In the genomic region with DNA sequence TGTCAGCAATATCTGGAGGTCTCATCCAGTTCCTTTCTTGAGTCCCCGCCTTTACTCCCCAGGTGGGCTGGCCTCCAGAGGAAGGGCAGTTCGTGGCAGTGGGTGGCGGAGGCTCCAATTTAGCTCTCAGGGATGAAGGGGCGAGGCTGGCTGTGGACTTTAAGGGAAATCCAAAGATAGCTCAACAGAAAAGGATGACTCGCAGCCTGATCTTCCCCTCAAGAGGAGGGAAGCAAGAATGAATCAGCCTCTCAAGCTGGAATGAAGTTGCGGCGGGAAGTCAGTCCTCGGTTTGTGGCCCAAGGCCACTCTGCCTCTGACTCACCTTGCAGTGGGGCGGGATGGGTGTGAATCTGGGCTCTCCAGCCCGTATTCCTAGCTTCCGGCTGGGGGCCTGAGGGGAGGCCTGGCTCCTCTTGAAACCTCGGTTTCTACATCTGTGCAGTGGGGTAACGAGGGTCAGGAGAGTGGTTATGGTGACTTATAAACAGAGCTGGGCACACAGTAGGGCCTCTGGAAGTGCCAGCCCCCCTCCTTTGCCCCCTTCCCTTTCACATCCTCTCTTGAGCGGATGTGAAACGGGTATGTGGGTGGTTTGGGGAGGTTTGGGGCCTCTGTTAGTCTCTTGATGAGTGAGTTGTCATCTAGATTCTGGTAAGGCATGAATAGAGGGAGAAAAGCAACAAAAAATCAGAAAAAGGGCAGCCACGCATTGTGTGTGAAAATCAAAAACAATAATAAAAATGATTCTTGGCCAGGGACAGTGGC, we compare ENCODE assay signal across 8 cellular contexts. TPM values are rescaled to one million over a fixed set of nuclear protein-coding genes. Genes with fewer than 3 reads are reported as not detected.
DNase-seq lines count a peak whose midpoint lies in the region; ATAC-seq and TF ChIP-seq lines count a peak whose summit lies in the region.

No MANE protein-coding gene starts in this region.

- H3K27ac ChIP-seq in CD4-positive, CD25-positive, alpha-beta regulatory T cell (ENCODE audit: insufficient read depth, low read length, poor library complexity, severe bottlenecking) = peak overlapping the region; percentile 75
- peak overlapping the region in 3 of 4 donors; percentile 55 to 78 (median 61) for H3K27ac ChIP-seq in tibial nerve

- peaks cover 37% of the 10 kb centered on the region for H3K36me3 ChIP-seq in CD4-positive, CD25-positive, alpha-beta regulatory T cell (ENCODE audit: control insufficient read depth, insufficient read depth, low read length)
- no peaks in the 10 kb centered on the region for H3K36me3 ChIP-seq in tibial nerve

- peak; percentile 87 to 89 for ATAC-seq in CD4-positive, CD25-positive, alpha-beta regulatory T cell (ENCODE audit: low read depth in 2 of 2)
- ATAC-seq in GM21390 (IDR thresholded peaks at IDR 0.05; ENCODE audit: unreplicated experiment) = peak; percentile 70
- peak; percentile 86 to 91 for ATAC-seq in natural killer cell treated with Interleukin-12 subunit alpha and Interleukin-12 subunit beta and Interleukin-15 and Interleukin-18, amount 100 ng/mL, for 72 hours

- no peaks in the 10 kb centered on the region for H3K27me3 Mint-ChIP-seq in CD4-positive, CD25-positive, alpha-beta regulatory T cell
- no peaks in the 10 kb centered on the region for H3K27me3 Mint-ChIP-seq in chondrocyte (ENCODE audit: low read depth)
- H3K27me3 Mint-ChIP-seq in natural killer cell treated with Interleukin-12 subunit alpha and Interleukin-12 subunit beta and Interleukin-15 and Interleukin-18, amount 100 ng/mL, for 72 hours = no peaks in the 10 kb centered on the region

- H3K4me1 Mint-ChIP-seq in CD4-positive, CD25-positive, alpha-beta regulatory T cell = peaks cover 8 to 54% (median 31%) of the 10 kb centered on the region in 4 donors
- H3K4me1 Mint-ChIP-seq in chondrocyte (ENCODE audit: low read depth) = peaks cover 53% of the 10 kb centered on the region
- H3K4me1 Mint-ChIP-seq in natural killer cell treated with Interleukin-12 subunit alpha and Interleukin-12 subunit beta and Interleukin-15 and Interleukin-18, amount 100 ng/mL, for 72 hours (ENCODE audit: low read depth in 2 of 2) = peaks cover 55 to 71% of the 10 kb centered on the region in 2 donors

- no peaks in the 10 kb centered on the region for H3K9me3 ChIP-seq in CD4-positive, CD25-positive, alpha-beta regulatory T cell (ENCODE audit: control insufficient read depth in 2 of 2, low read length in 2 of 2)
- H3K9me3 ChIP-seq in tibial nerve = no peaks in the 10 kb centered on the region

- WGBS in tibial nerve, 2 donors = 32 to 35% methylated on average over 16 of the region's 16 CpGs

- peaks cover 34% of the 10 kb centered on the region for H3K4me1 ChIP-seq in CD4-positive, CD25-positive, alpha-beta regulatory T cell (ENCODE audit: control insufficient read depth, insufficient read depth, low read length, poor library complexity, severe bottlenecking)
- H3K4me1 ChIP-seq in tibial nerve = peaks cover 0 to 35% (median 21%) of the 10 kb centered on the region in 4 donors

- peak overlapping the region; percentile 93 to 98 (median 94) for H3K27ac Mint-ChIP-seq in CD4-positive, CD25-positive, alpha-beta regulatory T cell
- peak overlapping the region; percentile 95 for H3K27ac Mint-ChIP-seq in chondrocyte (ENCODE audit: unreplicated experiment)
- H3K27ac Mint-ChIP-seq in natural killer cell treated with Interleukin-12 subunit alpha and Interleukin-12 subunit beta and Interleukin-15 and Interleukin-18, amount 100 ng/mL, for 72 hours = peak overlapping the region; percentile 96 to 99

- no peaks in the 10 kb centered on the region for H3K27me3 ChIP-seq in CD4-positive, CD25-positive, alpha-beta regulatory T cell (ENCODE audit: control insufficient read depth, insufficient read depth, low read length)
- no peaks in the 10 kb centered on the region for H3K27me3 ChIP-seq in tibial nerve

- peak overlapping the region; percentile 27 to 79 (median 70) for H3K4me3 Mint-ChIP-seq in CD4-positive, CD25-positive, alpha-beta regulatory T cell
- no peak overlapping the region for H3K4me3 Mint-ChIP-seq in chondrocyte (ENCODE audit: unreplicated experiment)
- peak overlapping the region; percentile 90 for H3K4me3 Mint-ChIP-seq in natural killer cell treated with Interleukin-12 subunit alpha and Interleukin-12 subunit beta and Interleukin-15 and Interleukin-18, amount 100 ng/mL, for 72 hours

- peak; percentile 50 to 90 (median 55) for DNase-seq in CD4-positive, CD25-positive, alpha-beta regulatory T cell
- DNase-seq in HPDE6-E6E7 (ENCODE audit: extremely low spot score) = peak; percentile 84
- DNase-seq in activated CD4-positive, alpha-beta T cell treated with anti-CD3 and anti-CD28 coated beads for 1 hour = peak; percentile 51
- peak; percentile 95 for DNase-seq in chondrocyte (ENCODE audit: low spot score)
- DNase-seq in natural killer cell treated with Interleukin-12 subunit alpha and Interleukin-12 subunit beta and Interleukin-15 and Interleukin-18, amount 100 ng/mL, for 72 hours (ENCODE audit: low spot score) = peak; percentile 85
- peak in 1 of 2 donors; percentile 21 for DNase-seq in tibial nerve (ENCODE audit: low spot score in 2 of 2)
- no peak for DNase-seq in iPS-NIHi11 (ENCODE audit: low spot score)

- TF ChIP-seq EP300 in tibial nerve (IDR thresholded peaks at IDR 0.05) = no peak

- peak overlapping the region; percentile 51 for H3K4me3 ChIP-seq in CD4-positive, CD25-positive, alpha-beta regulatory T cell (ENCODE audit: low read depth, low read length)
- no peak overlapping the region for H3K4me3 ChIP-seq in tibial nerve

- peaks cover 15% of the 10 kb centered on the region for H3K36me3 Mint-ChIP-seq in CD4-positive, CD25-positive, alpha-beta regulatory T cell
- peaks cover 3% of the 10 kb centered on the region for H3K36me3 Mint-ChIP-seq in chondrocyte (ENCODE audit: low read depth)
- peaks cover 14% of the 10 kb centered on the region for H3K36me3 Mint-ChIP-seq in natural killer cell treated with Interleukin-12 subunit alpha and Interleukin-12 subunit beta and Interleukin-15 and Interleukin-18, amount 100 ng/mL, for 72 hours

- no peaks in the 10 kb centered on the region for H3K9me3 Mint-ChIP-seq in CD4-positive, CD25-positive, alpha-beta regulatory T cell
- no peaks in the 10 kb centered on the region for H3K9me3 Mint-ChIP-seq in chondrocyte (ENCODE audit: low read depth)
- no peaks in the 10 kb centered on the region for H3K9me3 Mint-ChIP-seq in natural killer cell treated with Interleukin-12 subunit alpha and Interleukin-12 subunit beta and Interleukin-15 and Interleukin-18, amount 100 ng/mL, for 72 hours

- TF ChIP-seq CTCF in chondrocyte (IDR thresholded peaks at IDR 0.05) (no peak), tibial nerve (IDR thresholded peaks at IDR 0.05) (no peak)

- no peak for TF ChIP-seq POLR2A in tibial nerve (IDR thresholded peaks at IDR 0.05)

RNA-seq across cellular contexts. Expression of gene SMG9, which starts 10.5 kb away (rescaled TPM):
- total RNA-seq in CD4-positive, CD25-positive, alpha-beta regulatory T cell = 40.7 TPM
- 1 to 10 TPM; 3.4 to 7.0 (median 5.8) TPM for polyA plus RNA-seq in CD4-positive, CD25-positive, alpha-beta regulatory T cell
- total RNA-seq in chondrocyte = 46.9 to 55.4 TPM (median 47.2 TPM) in 3 replicates
- total RNA-seq in natural killer cell treated with Interleukin-12 subunit alpha and Interleukin-12 subunit beta and Interleukin-15 and Interleukin-18, amount 100 ng/mL, for 72 hours = 100 to 1,000 TPM in 1 of 2 donors, 10 to 100 TPM in 1; 89.4 to 103 TPM
- 10 to 100 TPM; 14.6 to 49.8 (median 28.0) TPM for total RNA-seq in tibial nerve

RNA-seq across cellular contexts. Expression of gene KCNN4, which starts 15.5 kb away (rescaled TPM):
- 56.1 TPM for total RNA-seq in CD4-positive, CD25-positive, alpha-beta regulatory T cell
- polyA plus RNA-seq in CD4-positive, CD25-positive, alpha-beta regulatory T cell = 10 to 100 TPM; 16.7 to 33.0 (median 30.1) TPM
- total RNA-seq in chondrocyte (2.3 to 3.3 TPM (median 2.9 TPM) in 3 replicates), tibial nerve (10 to 100 TPM in 1 of 4 donors, 1 to 10 TPM in 3; 4.6 to 18.3 (median 6.8) TPM)
- 100 to 1,000 TPM in 1 of 2 donors, 10 to 100 TPM in 1; 99.4 to 107 TPM for total RNA-seq in natural killer cell treated with Interleukin-12 subunit alpha and Interleukin-12 subunit beta and Interleukin-15 and Interleukin-18, amount 100 ng/mL, for 72 hours

RNA-seq across cellular contexts. Expression of gene LYPD5, which starts 37.0 kb away (rescaled TPM):
- not detected for total RNA-seq in CD4-positive, CD25-positive, alpha-beta regulatory T cell
- polyA plus RNA-seq in CD4-positive, CD25-positive, alpha-beta regulatory T cell = under 1 TPM in 1 of 4 donors, not detected in 3; 0.60 TPM
- total RNA-seq in chondrocyte (not detected in 3 replicates), tibial nerve (1 to 10 TPM in 1 of 4 donors, under 1 TPM in 3; 0.39 to 2.1 (median 0.53) TPM)
- under 1 TPM in 1 of 2 donors, not detected in 1; 0.29 TPM for total RNA-seq in natural killer cell treated with Interleukin-12 subunit alpha and Interleukin-12 subunit beta and Interleukin-15 and Interleukin-18, amount 100 ng/mL, for 72 hours

RNA-seq across cellular contexts. Expression of gene IRGC, which starts 49.4 kb away (rescaled TPM):
- not detected for total RNA-seq in CD4-positive, CD25-positive, alpha-beta regulatory T cell
- not detected for polyA plus RNA-seq in CD4-positive, CD25-positive, alpha-beta regulatory T cell
- not detected in 3 replicates for total RNA-seq in chondrocyte
- not detected for total RNA-seq in natural killer cell treated with Interleukin-12 subunit alpha and Interleukin-12 subunit beta and Interleukin-15 and Interleukin-18, amount 100 ng/mL, for 72 hours
- not detected for total RNA-seq in tibial nerve
